Comparison of ENCODE assay signal across 8 cellular contexts in the genomic region with DNA sequence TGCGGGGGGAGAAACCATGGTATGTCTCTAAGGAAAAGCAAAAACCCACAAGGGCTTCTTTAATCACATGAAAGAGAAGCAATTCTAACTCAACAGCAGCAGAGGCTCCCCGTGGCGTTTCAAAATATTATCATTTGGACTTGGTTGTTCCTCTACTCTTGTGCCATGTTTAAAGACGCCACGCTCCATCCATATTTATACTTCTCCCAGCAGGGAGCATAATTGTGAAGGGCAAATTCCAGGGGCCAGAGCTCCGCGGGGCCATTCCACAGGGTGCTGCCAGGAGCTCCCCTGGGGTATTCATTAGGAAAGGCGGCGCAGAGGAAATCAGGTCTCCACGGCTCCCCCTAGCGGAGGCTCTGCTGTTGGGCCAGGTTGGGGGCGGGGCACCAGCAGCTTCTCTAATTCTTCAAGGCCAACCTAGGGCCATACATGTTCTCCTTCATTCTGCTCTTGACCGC.
DNase-seq lines count a peak whose midpoint lies in the region; ATAC-seq, FAIRE-seq and TF ChIP-seq lines count a peak whose summit lies in the region.

No MANE protein-coding gene starts in this region.

- no peak overlapping the region for H3K9ac ChIP-seq in NT2/D1 (ENCODE audit: insufficient read length, low read depth)

- H3K36me3 ChIP-seq in NT2/D1 (ENCODE audit: insufficient read depth, insufficient read length, low read length), result no peaks in the 10 kb centered on the region
- no peaks in the 10 kb centered on the region for H3K36me3 ChIP-seq in osteoblast (ENCODE audit: insufficient read depth, low read length)
- no peaks in the 10 kb centered on the region for H3K36me3 ChIP-seq in upper lobe of right lung

- H3K79me2 ChIP-seq in osteoblast (ENCODE audit: insufficient read depth, low read length), result no peaks in the 10 kb centered on the region

- H3K4me1 ChIP-seq in NT2/D1 (ENCODE audit: insufficient read depth, insufficient read length), result no peaks in the 10 kb centered on the region
- peaks cover 17% of the 10 kb centered on the region for H3K4me1 ChIP-seq in osteoblast (ENCODE audit: insufficient read depth, low read length)
- H3K4me1 ChIP-seq in upper lobe of right lung, result no peaks in the 10 kb centered on the region

- H3K27me3 ChIP-seq in NT2/D1 (ENCODE audit: insufficient read depth, insufficient read length) (no peaks in the 10 kb centered on the region), osteoblast (ENCODE audit: insufficient read depth, low read length) (peaks cover 21% of the 10 kb centered on the region), upper lobe of right lung (no peaks in the 10 kb centered on the region)

- intact Hi-C loops in upper lobe of right lung (cut with DNase I), result no loop called here

- no peaks in the 10 kb centered on the region for H4K20me1 ChIP-seq in osteoblast (ENCODE audit: insufficient read depth, low read length)

- ATAC-seq in HG03135 (IDR thresholded peaks at IDR 0.05; ENCODE audit: unreplicated experiment) (peak; percentile 87), upper lobe of right lung (peak; percentile 86)

- H3K4me3 ChIP-seq in NT2/D1 (ENCODE audit: insufficient read length, low read depth) (no peak overlapping the region), fibroblast of mammary gland (ENCODE audit: control insufficient read depth, low read depth, low read length) (no peak overlapping the region), osteoblast (ENCODE audit: insufficient read depth, low read length) (peak overlapping the region; percentile 55), upper lobe of right lung (no peak overlapping the region)

- peak overlapping the region; percentile 63 for H3K4me2 ChIP-seq in osteoblast (ENCODE audit: insufficient read depth, low read length)

- H3K27ac ChIP-seq in 22Rv1 (peak overlapping the region; percentile 56), osteoblast (ENCODE audit: low read depth, low read length) (no peak overlapping the region), upper lobe of right lung (no peak overlapping the region)

- TF ChIP-seq CTCF in 22Rv1 (IDR thresholded peaks at IDR 0.05) (peak; percentile 91), fibroblast of mammary gland (conservative IDR thresholded peaks at IDR 0.05; ENCODE audit: control insufficient read depth, insufficient read depth, low read depth, low read length) (peak; percentile 77), osteoblast (IDR thresholded peaks at IDR 0.05; ENCODE audit: extremely low read depth, low read depth, low read length) (peak; percentile 84), upper lobe of right lung (IDR thresholded peaks at IDR 0.05) (peak; percentile 69)

- no peak overlapping the region for H2AFZ ChIP-seq in osteoblast (ENCODE audit: low read length)

- DNase-seq in GM18507 (ENCODE audit: extremely low spot score, insufficient read length, low read depth) (peak; percentile 39), NT2/D1 (ENCODE audit: low read depth, low spot score) (peak; percentile 66), activated T-cell treated with anti-CD3 and anti-CD28 coated beads for 24 hours (ENCODE audit: low read depth) (peak; percentile 70), fibroblast of mammary gland (ENCODE audit: low read depth) (peak; percentile 51), osteoblast (ENCODE audit: insufficient read length, low spot score, missing footprints) (peak; percentile 85), upper lobe of right lung (peak; percentile 86)

- peak; percentile 75 for FAIRE-seq in GM18507 (lab: Jason Lieb, UNC)

- H3K9me3 ChIP-seq in NT2/D1 (ENCODE audit: insufficient read depth, low read length) (no peaks in the 10 kb centered on the region), osteoblast (ENCODE audit: low read depth, low read length) (no peaks in the 10 kb centered on the region), upper lobe of right lung (no peaks in the 10 kb centered on the region)
